In the genomic region with DNA sequence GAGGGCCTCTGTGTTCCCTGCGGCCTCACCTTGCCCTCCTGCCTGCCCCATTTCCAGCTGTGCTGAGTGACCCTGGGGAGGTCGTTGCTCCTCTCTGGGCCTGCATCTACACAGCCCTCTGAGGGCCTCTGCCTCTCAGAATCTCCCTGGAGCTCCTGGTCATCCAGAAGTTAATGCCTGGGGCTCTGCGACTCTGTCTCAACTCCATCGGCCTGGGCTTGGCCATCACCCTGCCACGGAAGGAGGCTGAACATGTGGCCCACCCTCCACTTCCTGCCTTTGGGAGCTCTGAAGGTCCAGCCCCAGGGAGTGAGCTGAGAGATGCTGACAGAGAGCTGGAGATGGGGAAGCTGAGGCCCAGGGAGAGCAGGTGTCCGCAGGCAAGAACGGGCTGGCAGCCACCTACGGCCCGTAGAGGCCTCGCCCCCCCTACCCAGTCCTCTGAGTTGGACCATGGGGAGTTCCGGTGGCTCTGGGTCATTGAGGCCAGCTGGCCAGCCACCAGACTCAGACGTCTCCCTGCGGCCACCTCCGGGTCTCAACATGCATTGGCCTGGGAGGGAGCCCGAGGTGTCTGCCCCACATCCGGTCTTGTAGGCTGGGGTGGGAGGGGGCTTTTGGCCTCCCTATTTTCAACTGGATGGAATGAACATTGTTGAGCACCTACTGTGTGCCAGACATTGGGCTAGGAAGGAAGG, we compare ENCODE assay signal across 28 cellular contexts. TPM values are rescaled to one million over a fixed set of nuclear protein-coding genes. Genes with fewer than 3 reads are reported as not detected.
"Had no signal": no experiment of that assay in that cellular context is flagged by ENCODE, and none has a peak within 500 bp of the region (broad histone marks: within the 10 kb centered on the region; RNA-seq: fewer than 3 reads in every experiment).

No MANE protein-coding gene starts in this region.

- H3K27me3 Mint-ChIP-seq: activated naive CD4-positive, alpha-beta T cell treated with anti-CD3 and anti-CD28 coated beads, Interleukin-2, amount 50 U/mL, for 24 hours had no signal

- H3K36me3 ChIP-seq: left lung, right lobe of liver, thyroid gland, upper lobe of left lung had no signal

- H3K4me3 Mint-ChIP-seq: activated CD4-positive, alpha-beta T cell treated with anti-CD3 and anti-CD28 coated beads, Interleukin-2, amount 10 ng/mL, durations not matched to agents 7 days and 5 days; activated naive CD4-positive, alpha-beta T cell treated with anti-CD3 and anti-CD28 coated beads, Interleukin-2, amount 50 U/mL, for 24 hours; activated naive CD8-positive, alpha-beta T cell treated with anti-CD3 and anti-CD28 coated beads, Interleukin-2, amount 50 U/mL, for 24 hours; activated T-helper 1 cell treated with anti-CD3 and anti-CD28 coated beads, Interleukin-12 subunit alpha, Interleukin-12 subunit beta, Interleukin-2, Interleukin-4 antibody, amounts not matched to agents 30 ng/mL and 10 ng/mL and 1 ng/mL, durations not matched to agents 14 hours and 24 hours and 36 hours; stimulated activated memory B cell treated with anti-CD40 and anti-IgM and Interleukin-4, amounts not matched to agents 10 μg/mL and 1 μg/mL and 100 μg/mL, for 72 hours; stimulated activated naive CD8-positive, alpha-beta T cell treated with anti-CD3 and anti-CD28 coated beads, Interleukin-15, amount 100 ng/mL, for 72 hours; T-helper 1 cell treated with Interleukin-12 subunit alpha and Interleukin-12 subunit beta and Interleukin-4 antibody, amounts not matched to agents 30 μg/mL and 1 μg/mL, for 36 hours had no signal

- H3K4me3 ChIP-seq: heart right ventricle, left lung, right lobe of liver, thyroid gland, upper lobe of left lung had no signal

- H3K27me3 ChIP-seq: heart right ventricle, left lung, right lobe of liver, thyroid gland, upper lobe of left lung had no signal

- H3K27ac Mint-ChIP-seq: activated CD4-positive, alpha-beta T cell treated with anti-CD3 and anti-CD28 coated beads, Interleukin-2, amount 10 ng/mL, durations not matched to agents 7 days and 5 days; activated naive CD4-positive, alpha-beta T cell treated with anti-CD3 and anti-CD28 coated beads, Interleukin-2, amount 50 U/mL, for 24 hours; activated naive CD8-positive, alpha-beta T cell treated with anti-CD3 and anti-CD28 coated beads, Interleukin-2, amount 50 U/mL, for 24 hours; activated T-helper 1 cell treated with anti-CD3 and anti-CD28 coated beads, Interleukin-12 subunit alpha, Interleukin-12 subunit beta, Interleukin-2, Interleukin-4 antibody, amounts not matched to agents 30 ng/mL and 10 ng/mL and 1 ng/mL, durations not matched to agents 14 hours and 24 hours and 36 hours; stimulated activated memory B cell treated with anti-CD40 and anti-IgM and Interleukin-4, amounts not matched to agents 10 μg/mL and 1 μg/mL and 100 μg/mL, for 72 hours; T-helper 1 cell treated with Interleukin-12 subunit alpha and Interleukin-12 subunit beta and Interleukin-4 antibody, amounts not matched to agents 30 μg/mL and 1 μg/mL, for 36 hours had no signal

- H3K4me1 ChIP-seq: left lung, right lobe of liver had no signal

- ATAC-seq: activated naive CD8-positive, alpha-beta T cell treated with anti-CD3 and anti-CD28 coated beads, Interleukin-2, amount 50 U/mL, for 24 hours; esophagus mucosa; left lung had no signal

- H3K4me1 Mint-ChIP-seq: activated CD4-positive, alpha-beta T cell treated with anti-CD3 and anti-CD28 coated beads, Interleukin-2, amount 10 ng/mL, durations not matched to agents 7 days and 5 days had no signal

- H3K27ac ChIP-seq: heart right ventricle, left lung, right lobe of liver, thyroid gland, upper lobe of left lung, VCaP had no signal

- H3K36me3 Mint-ChIP-seq: activated naive CD4-positive, alpha-beta T cell treated with anti-CD3 and anti-CD28 coated beads, Interleukin-2, amount 50 U/mL, for 24 hours; stimulated activated memory B cell treated with anti-CD40 and anti-IgM and Interleukin-4, amounts not matched to agents 10 μg/mL and 1 μg/mL and 100 μg/mL, for 72 hours had no signal

- H3K4me2 ChIP-seq: SK-N-SH had no signal

- H3K9me3 ChIP-seq: thyroid gland had no signal

- DNase-seq: activated CD4-positive, alpha-beta T cell treated with anti-CD3 and anti-CD28 coated beads for 1 hour; activated CD4-positive, alpha-beta T cell treated with anti-CD3 and anti-CD28 coated beads, Interleukin-2, amount 10 ng/mL, durations not matched to agents 7 days and 5 days; activated naive CD8-positive, alpha-beta T cell treated with anti-CD3 and anti-CD28 coated beads, Interleukin-2, amount 50 U/mL, for 24 hours; amygdala; central memory CD4-positive, alpha-beta T cell; foreskin fibroblast; heart right ventricle; left lung; nucleus accumbens; posterior cingulate gyrus; right lobe of liver; SK-N-SH; small intestine; stimulated activated CD4-positive, alpha-beta T cell treated with anti-CD3 and anti-CD28 coated beads, Interleukin-1b, Interleukin-23, amount 100 ng/mL, for 48 hours; stimulated activated CD4-positive, alpha-beta T cell treated with anti-CD3 and anti-CD28 coated beads, Interleukin-4, amount 100 ng/mL, for 4 hours; stimulated activated CD8-positive, alpha-beta memory T cell treated with anti-CD3 and anti-CD28 coated beads, Interleukin-4, amount 100 ng/mL, for 48 hours; stimulated activated naive CD8-positive, alpha-beta T cell treated with anti-CD3 and anti-CD28 coated beads, Interleukin-15, amount 100 ng/mL, for 72 hours; SW 1271; T-helper 9 cell; thyroid gland; upper lobe of left lung had no signal

RNA-seq across cellular contexts. Expression of a gene that starts 34.2 kb away (rescaled TPM):
- total RNA-seq: activated T-helper 1 cell treated with anti-CD3 and anti-CD28 coated beads, Interleukin-12 subunit alpha, Interleukin-12 subunit beta, Interleukin-2, Interleukin-4 antibody, amounts not matched to agents 30 ng/mL and 10 ng/mL and 1 ng/mL, durations not matched to agents 14 hours and 24 hours and 36 hours; lung microvascular endothelial cell had no signal
